9 cellular contexts compared by ENCODE assay signal in genomic region chr1:15799928-15800835, GRCh38. TPM values are rescaled to one million over a fixed set of nuclear protein-coding genes. Genes with fewer than 3 reads are reported as not detected.
DNase-seq lines count a peak whose midpoint lies in the region; ATAC-seq and TF ChIP-seq lines count a peak whose summit lies in the region.
"Had no signal": no experiment of that assay in that cellular context is flagged by ENCODE, and none has a peak within 500 bp of the region (broad histone marks: within the 10 kb centered on the region; RNA-seq: fewer than 3 reads in every experiment).

No MANE protein-coding gene starts in this region.

- TF ChIP-seq POLR2A in uterus (IDR thresholded peaks at IDR 0.05), result no peak

- H3K27me3 ChIP-seq in uterus, result no peaks in the 10 kb centered on the region

- intact Hi-C loops in uterus (cut with DNase I; ENCODE audit: low total_unique reads) (no loop called here), posterior vena cava (cut with DNase I) (loop anchor here (5.0 to 10.0 kb wide), 3 partner anchors 45 to 157 kb away; partner anchors contain the start of gene SPEN (in 1 of the 2))

- no peak overlapping the region for H3K4me3 ChIP-seq in uterus

- peak overlapping the region; percentile 35 to 71 for H3K27ac ChIP-seq in uterus

- TF ChIP-seq CTCF in uterus (IDR thresholded peaks at IDR 0.05), result no peak

- peak in 2 of 3 experiments; percentile 29 to 52 for DNase-seq in NCI-H1417 (lab: John Stamatoyannopoulos, UW)
- no peak for DNase-seq in NCI-H1417 treated with DMSO at 0.1 percent for 48 hours (lab: John Stamatoyannopoulos, UW)
- DNase-seq in astrocyte of the hippocampus (ENCODE audit: low read depth, low spot score), result peak; percentile 58
- DNase-seq in left kidney (ENCODE audit: low read depth, low spot score), result peak; percentile 87
- DNase-seq in uterus, result peak in 1 of 2 donors; percentile 46
- no peak for DNase-seq in posterior vena cava (ENCODE audit: low spot score)

- peaks cover 3 to 20% of the 10 kb centered on the region in 2 donors for H3K4me1 ChIP-seq in uterus

- no peaks in the 10 kb centered on the region for H3K9me3 ChIP-seq in uterus

- ATAC-seq in HG02981 (IDR thresholded peaks at IDR 0.05; ENCODE audit: unreplicated experiment), result no peak
- ATAC-seq in GM18870 (IDR thresholded peaks at IDR 0.05; ENCODE audit: unreplicated experiment), result no peak

- no peaks in the 10 kb centered on the region for H3K36me3 ChIP-seq in uterus

RNA-seq across cellular contexts. Expression of gene UQCRHL, which starts 7.3 kb away (rescaled TPM):
- 1 to 10 TPM in 2 of 4 donors, under 1 TPM in 1, not detected in 1; 0.59 to 1.9 (median 1.0) TPM for total RNA-seq in uterus
- total RNA-seq in posterior vena cava, result under 1 TPM; 0.71 to 0.88 TPM

RNA-seq across cellular contexts. Expression of gene FBLIM1, which starts 41.6 kb away (rescaled TPM):
- 10 to 100 TPM; 12.9 to 96.9 (median 74.3) TPM for total RNA-seq in uterus
- total RNA-seq in posterior vena cava, result 100 to 1,000 TPM; 224 to 328 TPM

RNA-seq across cellular contexts. Expression of gene SPEN, which starts 47.3 kb away (rescaled TPM):
- total RNA-seq in uterus (100 to 1,000 TPM in 1 of 4 donors, 10 to 100 TPM in 3; 18.8 to 104 (median 73.8) TPM), posterior vena cava (10 to 100 TPM; 59.9 to 68.5 TPM)

RNA-seq across cellular contexts. Expression of gene TMEM82, which starts 57.9 kb away (rescaled TPM):
- total RNA-seq in uterus (not detected), posterior vena cava (not detected)
- total RNA-seq: SK-MEL-5 had no signal

Comparison
In these comparisons a context has a peak if more than half of its experiments do, and no peak if none do; other contexts are left out.
1. DNase-seq: peak in NCI-H1417 (2 of 3), astrocyte of the hippocampus (single experiment) and left kidney (single experiment); none in NCI-H1417 treated with DMSO at 0.1 percent for 48 hours (single experiment) and posterior vena cava (single experiment).